ENCODE assay signal across 1 cellular context in the genomic region with DNA sequence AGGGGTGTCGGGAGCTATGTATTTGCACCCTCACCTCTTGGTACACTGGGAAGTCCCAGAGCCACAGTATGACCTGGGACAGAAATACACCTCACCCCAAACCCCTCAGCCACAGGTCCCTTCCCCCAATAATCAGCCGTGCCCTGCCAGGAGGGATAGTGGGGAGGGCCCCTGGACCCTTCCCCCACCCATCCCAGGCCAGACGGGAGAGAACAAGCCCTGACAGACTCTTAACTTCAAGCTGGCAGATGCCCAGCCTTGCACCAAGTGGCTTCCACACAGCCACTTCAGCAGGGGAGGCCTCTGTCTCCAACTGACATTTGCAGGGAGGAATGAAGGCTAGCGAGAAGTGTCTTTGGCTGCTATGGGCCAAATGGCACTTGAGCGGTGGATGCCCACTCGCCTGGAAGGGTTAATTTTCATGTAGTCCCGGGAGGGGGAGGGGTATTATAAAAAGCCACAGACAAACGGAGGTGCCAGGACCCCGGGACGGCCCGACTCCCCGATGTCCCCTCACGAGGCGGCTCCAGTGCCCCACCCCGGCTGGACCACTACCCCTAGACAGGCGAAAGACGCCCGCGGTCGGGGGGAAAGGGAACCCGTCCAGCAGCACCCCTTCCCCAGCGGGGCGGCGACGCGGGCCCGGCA.
TF ChIP-seq lines count a peak whose summit lies in the region.

No MANE protein-coding gene starts in this region.

TF ChIP-seq in IMR-90, 13 proteins besides CTCF, POLR2A, EP300 and RAD21:
- TF ChIP-seq NFE2L2 (IDR thresholded peaks at IDR 0.05; ENCODE audit: low read depth, low read length), result no peak
- 0 out of 2 replicates have a peak, but pooled peaks have one; percentile 3 for TF ChIP-seq MXI1 (IDR thresholded peaks at IDR 0.05; ENCODE audit: borderline replicate concordance, low read depth, low read length)
- TF ChIP-seq USF2 (IDR thresholded peaks at IDR 0.05; ENCODE audit: low read depth, low read length), result no peak
- TF ChIP-seq SMC3 (IDR thresholded peaks at IDR 0.05; ENCODE audit: low read depth, low read length), result 0 out of 2 replicates have a peak, but pooled peaks have one; percentile 5
- 0 out of 2 replicates have a peak, but pooled peaks have one; percentile 29 for TF ChIP-seq CHD1 (IDR thresholded peaks at IDR 0.05; ENCODE audit: low read depth, low read length)
